2 cellular contexts compared by ENCODE assay signal in the genomic region with DNA sequence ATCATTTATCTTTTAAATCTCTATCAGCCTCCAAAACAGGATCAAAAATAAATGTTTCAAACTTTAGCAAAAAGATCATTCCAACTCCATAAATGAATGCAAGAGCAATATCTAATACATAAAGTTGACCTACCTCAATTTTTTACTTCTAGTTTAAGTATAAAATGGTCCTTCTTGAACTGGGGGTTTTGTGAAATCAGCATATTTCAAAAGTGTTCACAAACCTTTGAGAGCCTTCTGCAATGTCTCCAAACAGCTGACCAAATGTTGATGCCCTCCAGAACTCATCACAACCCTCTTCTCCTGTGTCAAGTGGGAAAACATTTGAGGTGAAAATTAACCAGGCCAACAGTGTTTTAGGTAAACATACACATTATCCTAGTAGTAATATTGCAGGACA.
A peak's percentile ranks its signal among the peaks of the same experiment; 100 is the strongest.
TF ChIP-seq lines count a peak whose summit lies in the region.

No MANE protein-coding gene starts in this region.

TF ChIP-seq in A549, 52 proteins besides CTCF, POLR2A, EP300 and RAD21:
- TF ChIP-seq MAFK (IDR thresholded peaks at IDR 0.05; ENCODE audit: partially characterized antibody): peak; percentile 82
- TF ChIP-seq GATA3 (IDR thresholded peaks at IDR 0.05; ENCODE audit: borderline replicate concordance): no peak

TF ChIP-seq in K562, 482 proteins besides CTCF, POLR2A, EP300 and RAD21:
- TF ChIP-seq C11orf30 (IDR thresholded peaks at IDR 0.05; ENCODE audit: low read depth) (peak; percentile 51), ZNF174 (CRISPR knock-in tag; IDR thresholded peaks at IDR 0.05) (no peak), U2AF2 (optimal IDR thresholded peaks at IDR 0.05; ENCODE audit: low read depth, low read length) (no peak), CHD4 (IDR thresholded peaks at IDR 0.05; ENCODE audit: insufficient read depth, insufficient replicate concordance, low read depth, low read length, poor library complexity, severe bottlenecking) (no peak), ZMIZ1 (IDR thresholded peaks at IDR 0.05; ENCODE audit: low read depth in 2 of 2, low read length in 2 of 2) (no peak), MAFF (IDR thresholded peaks at IDR 0.05; ENCODE audit: low read length) (peak; percentile 32), EZH2 (IDR thresholded peaks at IDR 0.05; ENCODE audit: borderline replicate concordance, low read depth, low read length) (no peak), CCNT2 (IDR thresholded peaks at IDR 0.05; ENCODE audit: borderline replicate concordance, extremely low read depth, insufficient read length, low read depth, low read length) (no peak), ZNF316 (IDR thresholded peaks at IDR 0.05) (peak; percentile 62), ZHX1 (conservative IDR thresholded peaks at IDR 0.05; ENCODE audit: low read length) (no peak), ZKSCAN1 (IDR thresholded peaks at IDR 0.05; ENCODE audit: low read depth, low read length) (no peak), ARID3A (IDR thresholded peaks at IDR 0.05; ENCODE audit: borderline replicate concordance, low read depth, low read length) (no peak), NCOR1 (IDR thresholded peaks at IDR 0.05) (no peak), FOXA1 (IDR thresholded peaks at IDR 0.05; ENCODE audit: borderline replicate concordance) (no peak), KAT7 (CRISPR knock-in tag; IDR thresholded peaks at IDR 0.05; ENCODE audit: borderline replicate concordance) (no peak), ZNF740 (CRISPR knock-in tag; IDR thresholded peaks at IDR 0.05) (no peak), ZNF740 (tag; IDR thresholded peaks at IDR 0.05) (no peak)
- TF ChIP-seq, protein P1, sequence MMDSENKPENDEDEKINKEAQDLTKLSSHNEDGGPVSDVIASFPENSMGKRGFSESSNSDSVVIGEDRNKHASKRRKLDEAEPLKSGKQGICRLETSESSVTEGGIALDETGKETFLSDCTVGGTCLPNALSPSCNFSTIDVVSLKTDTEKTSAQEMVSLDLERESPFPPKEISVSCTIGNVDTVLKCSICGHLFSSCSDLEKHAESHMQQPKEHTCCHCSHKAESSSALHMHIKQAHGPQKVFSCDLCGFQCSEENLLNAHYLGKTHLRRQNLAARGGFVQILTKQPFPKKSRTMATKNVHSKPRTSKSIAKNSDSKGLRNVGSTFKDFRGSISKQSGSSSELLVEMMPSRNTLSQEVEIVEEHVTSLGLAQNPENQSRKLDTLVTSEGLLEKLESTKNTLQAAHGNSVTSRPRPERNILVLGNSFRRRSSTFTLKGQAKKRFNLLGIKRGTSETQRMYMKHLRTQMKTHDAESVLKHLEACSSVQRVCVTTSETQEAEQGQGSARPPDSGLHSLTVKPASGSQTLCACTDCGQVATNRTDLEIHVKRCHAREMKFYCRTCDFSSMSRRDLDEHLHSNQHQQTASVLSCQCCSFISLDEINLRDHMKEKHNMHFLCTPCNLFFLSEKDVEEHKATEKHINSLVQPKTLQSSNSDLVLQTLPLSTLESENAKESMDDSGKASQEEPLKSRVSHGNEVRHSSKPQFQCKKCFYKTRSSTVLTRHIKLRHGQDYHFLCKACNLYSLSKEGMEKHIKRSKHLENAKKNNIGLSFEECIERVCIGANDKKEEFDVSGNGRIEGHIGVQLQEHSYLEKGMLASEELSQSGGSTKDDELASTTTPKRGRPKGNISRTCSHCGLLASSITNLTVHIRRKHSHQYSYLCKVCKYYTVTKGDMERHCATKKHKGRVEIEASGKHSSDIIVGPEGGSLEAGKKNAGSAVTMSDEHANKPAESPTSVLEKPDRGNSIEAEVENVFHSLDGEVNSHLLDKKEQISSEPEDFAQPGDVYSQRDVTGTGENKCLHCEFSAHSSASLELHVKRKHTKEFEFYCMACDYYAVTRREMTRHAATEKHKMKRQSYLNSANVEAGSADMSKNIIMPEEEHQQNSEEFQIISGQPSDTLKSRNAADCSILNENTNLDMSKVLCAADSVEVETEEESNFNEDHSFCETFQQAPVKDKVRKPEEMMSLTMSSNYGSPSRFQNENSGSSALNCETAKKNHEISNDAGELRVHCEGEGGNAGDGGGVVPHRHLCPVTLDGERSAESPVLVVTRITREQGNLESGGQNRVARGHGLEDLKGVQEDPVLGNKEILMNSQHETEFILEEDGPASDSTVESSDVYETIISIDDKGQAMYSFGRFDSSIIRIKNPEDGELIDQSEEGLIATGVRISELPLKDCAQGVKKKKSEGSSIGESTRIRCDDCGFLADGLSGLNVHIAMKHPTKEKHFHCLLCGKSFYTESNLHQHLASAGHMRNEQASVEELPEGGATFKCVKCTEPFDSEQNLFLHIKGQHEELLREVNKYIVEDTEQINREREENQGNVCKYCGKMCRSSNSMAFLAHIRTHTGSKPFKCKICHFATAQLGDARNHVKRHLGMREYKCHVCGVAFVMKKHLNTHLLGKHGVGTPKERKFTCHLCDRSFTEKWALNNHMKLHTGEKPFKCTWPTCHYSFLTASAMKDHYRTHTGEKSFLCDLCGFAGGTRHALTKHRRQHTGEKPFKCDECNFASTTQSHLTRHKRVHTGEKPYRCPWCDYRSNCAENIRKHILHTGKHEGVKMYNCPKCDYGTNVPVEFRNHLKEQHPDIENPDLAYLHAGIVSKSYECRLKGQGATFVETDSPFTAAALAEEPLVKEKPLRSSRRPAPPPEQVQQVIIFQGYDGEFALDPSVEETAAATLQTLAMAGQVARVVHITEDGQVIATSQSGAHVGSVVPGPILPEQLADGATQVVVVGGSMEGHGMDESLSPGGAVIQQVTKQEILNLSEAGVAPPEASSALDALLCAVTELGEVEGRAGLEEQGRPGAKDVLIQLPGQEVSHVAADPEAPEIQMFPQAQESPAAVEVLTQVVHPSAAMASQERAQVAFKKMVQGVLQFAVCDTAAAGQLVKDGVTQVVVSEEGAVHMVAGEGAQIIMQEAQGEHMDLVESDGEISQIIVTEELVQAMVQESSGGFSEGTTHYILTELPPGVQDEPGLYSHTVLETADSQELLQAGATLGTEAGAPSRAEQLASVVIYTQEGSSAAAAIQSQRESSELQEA (IDR thresholded peaks at IDR 0.05; ENCODE audit: low read depth): no peak
